23 cellular contexts compared by ENCODE assay signal in genomic region chr21:43369596-43370090, GRCh38. TPM values are rescaled to one million over a fixed set of nuclear protein-coding genes. Genes with fewer than 3 reads are reported as not detected.
DNase-seq lines count a peak whose midpoint lies in the region; ATAC-seq, FAIRE-seq and TF ChIP-seq lines count a peak whose summit lies in the region.
"Had no signal": no experiment of that assay in that cellular context is flagged by ENCODE, and none has a peak within 500 bp of the region (broad histone marks: within the 10 kb centered on the region; RNA-seq: fewer than 3 reads in every experiment).

No MANE protein-coding gene starts in this region.

- DNase-seq in astrocyte (ENCODE audit: low read depth) (no peak), keratinocyte (ENCODE audit: low read depth, low spot score) (no peak), type B pancreatic cell (ENCODE audit: extremely low spot score, unreplicated experiment) (no peak), T-helper 2 cell (no peak)
- no peak for DNase-seq in CD8-positive, alpha-beta T cell
- DNase-seq: activated CD4-positive, alpha-beta T cell treated with anti-CD3 and anti-CD28 coated beads, Interleukin-2, amount 50 U/mL, for 48 hours; activated CD4-positive, CD25-positive, alpha-beta regulatory T cell; activated CD8-positive, alpha-beta memory T cell treated with anti-CD3 and anti-CD28 coated beads, Interleukin-2, amount 50 U/mL, for 4 hours; aorta; CD8-positive, alpha-beta memory T cell; DMS153; H7; NCI-H524 treated with DMSO at 0.1 percent for 48 hours; stimulated activated CD4-positive, alpha-beta T cell treated with anti-CD3 and anti-CD28 coated beads, Interleukin-4, amount 100 ng/mL, for 1 hour; stimulated activated naive CD4-positive, alpha-beta T cell had no signal

- H3K27me3 Mint-ChIP-seq in IgD-negative memory B cell (peaks cover 3% of the 10 kb centered on the region), astrocyte (ENCODE audit: low read depth, unreplicated experiment) (peaks cover 45% of the 10 kb centered on the region), type B pancreatic cell (no peaks in the 10 kb centered on the region)
- no peaks in the 10 kb centered on the region for H3K27me3 Mint-ChIP-seq in CD8-positive, alpha-beta T cell (ENCODE audit: low read depth)
- H3K27me3 Mint-ChIP-seq: activated naive CD4-positive, alpha-beta T cell treated with anti-CD3 and anti-CD28 coated beads, Interleukin-2, amount 50 U/mL, for 24 hours had no signal

- POLR2A ChIA-PET in CD8-positive, alpha-beta T cell (lab: Charles Lee) = no interaction called here

- TF ChIP-seq CTCF in astrocyte (IDR thresholded peaks at IDR 0.05; ENCODE audit: insufficient read depth, low read depth, low read length) = no peak
- no peak for TF ChIP-seq CTCF in keratinocyte (optimal IDR thresholded peaks at IDR 0.05 in 1 of 3, IDR thresholded peaks at IDR 0.05 in 1 of 3, conservative IDR thresholded peaks at IDR 0.05 in 1 of 3; ENCODE audit: extremely low read depth in 1 of 3, insufficient read depth in 2 of 3, low read length in 3 of 3)
- TF ChIP-seq CTCF in type B pancreatic cell (conservative IDR thresholded peaks at IDR 0.05) = no peak
- no peak for TF ChIP-seq CTCF in CD8-positive, alpha-beta T cell (IDR thresholded peaks at IDR 0.05)

- no peaks in the 10 kb centered on the region for H3K9me1 ChIP-seq in keratinocyte (ENCODE audit: control insufficient read depth, extremely low read depth, insufficient read depth, low read length)

- H3K27me3 ChIP-seq in astrocyte (ENCODE audit: insufficient read depth, low read length) (peaks cover 3% of the 10 kb centered on the region), keratinocyte (ENCODE audit: control insufficient read depth, extremely low read depth, insufficient read depth, low read length) (no peaks in the 10 kb centered on the region)
- H3K27me3 ChIP-seq in CD8-positive, alpha-beta T cell (ENCODE audit: insufficient read depth, low read length) = no peaks in the 10 kb centered on the region
- H3K27me3 ChIP-seq: heart right ventricle had no signal

- intact Hi-C loops in CD8-positive, alpha-beta T cell (cut with DNase I, micrococcal nuclease) = loop anchor here in 1 of 2 experiments (10.0 kb wide), 1 partner anchor 395 kb away; the partner anchor contains the start of gene PKNOX1

- FAIRE-seq in astrocyte (lab: Jason Lieb, UNC) = no peak
- FAIRE-seq in keratinocyte (lab: Jason Lieb, UNC) = no peak
- FAIRE-seq: endothelial cell of umbilical vein, G401.6 had no signal

- H3K27ac ChIP-seq in astrocyte (ENCODE audit: low read depth, low read length) = no peak overlapping the region
- no peak overlapping the region for H3K27ac ChIP-seq in keratinocyte (ENCODE audit: control insufficient read depth, insufficient read depth, low read length)
- H3K27ac ChIP-seq in CD8-positive, alpha-beta T cell (ENCODE audit: low read depth, low read length) = no peak overlapping the region
- H3K27ac ChIP-seq: heart right ventricle had no signal

- H3K9me3 ChIP-seq in astrocyte (ENCODE audit: insufficient read depth, low read depth, low read length) (no peaks in the 10 kb centered on the region), keratinocyte (ENCODE audit: control insufficient read depth, low read depth, low read length) (no peaks in the 10 kb centered on the region)
- no peaks in the 10 kb centered on the region for H3K9me3 ChIP-seq in CD8-positive, alpha-beta T cell (ENCODE audit: low read length)
- H3K9me3 ChIP-seq: heart right ventricle had no signal

- H3K36me3 ChIP-seq in astrocyte (ENCODE audit: insufficient read depth, low read length) (no peaks in the 10 kb centered on the region), keratinocyte (ENCODE audit: control insufficient read depth in 2 of 2, extremely low read depth in 1 of 2, insufficient read depth in 2 of 2, low read length in 2 of 2) (no peaks in the 10 kb centered on the region)
- H3K36me3 ChIP-seq in CD8-positive, alpha-beta T cell (ENCODE audit: insufficient read depth, low read length) = no peaks in the 10 kb centered on the region
- H3K36me3 ChIP-seq: heart right ventricle had no signal

- H3K36me3 Mint-ChIP-seq in IgD-negative memory B cell = no peaks in the 10 kb centered on the region
- no peaks in the 10 kb centered on the region for H3K36me3 Mint-ChIP-seq in astrocyte (ENCODE audit: low read depth, unreplicated experiment)
- no peaks in the 10 kb centered on the region for H3K36me3 Mint-ChIP-seq in type B pancreatic cell
- no peaks in the 10 kb centered on the region for H3K36me3 Mint-ChIP-seq in CD8-positive, alpha-beta T cell
- H3K36me3 Mint-ChIP-seq: activated naive CD4-positive, alpha-beta T cell treated with anti-CD3 and anti-CD28 coated beads, Interleukin-2, amount 50 U/mL, for 24 hours; CD8-positive, alpha-beta memory T cell had no signal

- H3K4me1 ChIP-seq in astrocyte (ENCODE audit: insufficient read depth, low read length) (peaks cover 11% of the 10 kb centered on the region), keratinocyte (ENCODE audit: control insufficient read depth, extremely low read depth, insufficient read depth, low read length) (peaks cover 37% of the 10 kb centered on the region)
- H3K4me1 ChIP-seq in CD8-positive, alpha-beta T cell (ENCODE audit: insufficient read depth, low read length) = no peaks in the 10 kb centered on the region

- H3K4me1 Mint-ChIP-seq in IgD-negative memory B cell (peaks cover 17 to 31% (median 24%) of the 10 kb centered on the region in 3 donors), astrocyte (ENCODE audit: low read depth, unreplicated experiment) (peaks cover 10% of the 10 kb centered on the region), type B pancreatic cell (ENCODE audit: unreplicated experiment) (peaks cover 27% of the 10 kb centered on the region)
- H3K4me1 Mint-ChIP-seq in CD8-positive, alpha-beta T cell (ENCODE audit: low read depth) = no peaks in the 10 kb centered on the region
- H3K4me1 Mint-ChIP-seq: activated naive CD4-positive, alpha-beta T cell treated with anti-CD3 and anti-CD28 coated beads, Interleukin-2, amount 50 U/mL, for 24 hours; central memory CD8-positive, alpha-beta T cell had no signal

- H3K4me3 ChIP-seq in astrocyte (ENCODE audit: insufficient read depth, low read depth, low read length) (no peak overlapping the region), keratinocyte (ENCODE audit: control insufficient read depth in 2 of 3, extremely low read depth in 1 of 3, insufficient read depth in 2 of 3, low read depth in 1 of 3, low read length in 3 of 3) (no peak overlapping the region)
- H3K4me3 ChIP-seq in CD8-positive, alpha-beta T cell (ENCODE audit: low read depth, low read length) = no peak overlapping the region
- H3K4me3 ChIP-seq: heart right ventricle had no signal

- H3K27ac Mint-ChIP-seq in IgD-negative memory B cell (peak overlapping the region; percentile 88 to 93 (median 92)), astrocyte (ENCODE audit: unreplicated experiment) (no peak overlapping the region), type B pancreatic cell (no peak overlapping the region)
- H3K27ac Mint-ChIP-seq in CD8-positive, alpha-beta T cell = no peak overlapping the region
- H3K27ac Mint-ChIP-seq: activated naive CD4-positive, alpha-beta T cell treated with anti-CD3 and anti-CD28 coated beads, Interleukin-2, amount 50 U/mL, for 24 hours; activated T-helper 17 cell treated with anti-CD3 and anti-CD28 coated beads, Interleukin-2, amount 50 U/mL, for 72 hours had no signal

- H3K79me2 ChIP-seq in astrocyte (ENCODE audit: insufficient read depth, low read length) (no peaks in the 10 kb centered on the region), keratinocyte (ENCODE audit: control insufficient read depth, insufficient read depth, low read length) (no peaks in the 10 kb centered on the region)

- ATAC-seq in GM18519 (IDR thresholded peaks at IDR 0.05; ENCODE audit: low FRiP score, unreplicated experiment) = no peak
- ATAC-seq in CD8-positive, alpha-beta T cell = no peak
- ATAC-seq: heart right ventricle had no signal

- no peak overlapping the region for H2AFZ ChIP-seq in astrocyte (ENCODE audit: low read depth, low read length)
- no peak overlapping the region for H2AFZ ChIP-seq in keratinocyte (ENCODE audit: control insufficient read depth, low read length)

- H3K4me3 Mint-ChIP-seq in IgD-negative memory B cell (peak overlapping the region in 2 of 4 donors; percentile 69 to 73), astrocyte (ENCODE audit: unreplicated experiment) (no peak overlapping the region), type B pancreatic cell (peak overlapping the region; percentile 34)
- H3K4me3 Mint-ChIP-seq in CD8-positive, alpha-beta T cell = no peak overlapping the region
- H3K4me3 Mint-ChIP-seq: activated naive CD4-positive, alpha-beta T cell treated with anti-CD3 and anti-CD28 coated beads, Interleukin-2, amount 50 U/mL, for 24 hours; activated T-helper 17 cell treated with anti-CD3 and anti-CD28 coated beads, Interleukin-2, amount 50 U/mL, for 72 hours; CD8-positive, alpha-beta memory T cell; central memory CD8-positive, alpha-beta T cell had no signal

- H3K9me3 Mint-ChIP-seq in IgD-negative memory B cell (no peaks in the 10 kb centered on the region), astrocyte (ENCODE audit: unreplicated experiment) (no peaks in the 10 kb centered on the region), type B pancreatic cell (no peaks in the 10 kb centered on the region)
- H3K9me3 Mint-ChIP-seq in CD8-positive, alpha-beta T cell = no peaks in the 10 kb centered on the region
- H3K9me3 Mint-ChIP-seq: activated naive CD4-positive, alpha-beta T cell treated with anti-CD3 and anti-CD28 coated beads, Interleukin-2, amount 50 U/mL, for 24 hours; activated T-helper 17 cell treated with anti-CD3 and anti-CD28 coated beads, Interleukin-2, amount 50 U/mL, for 72 hours; CD8-positive, alpha-beta memory T cell; central memory CD8-positive, alpha-beta T cell had no signal

- dilution Hi-C loops in keratinocyte (cut with MboI; ENCODE audit: extremely low pct_ligation_motif_present, low sequenced_read_pairs) = no loop called here

- CTCF ChIA-PET in CD8-positive, alpha-beta T cell (lab: Charles Lee) = no interaction called here

- H4K20me1 ChIP-seq in astrocyte (ENCODE audit: insufficient read depth, low read length) = no peaks in the 10 kb centered on the region
- no peaks in the 10 kb centered on the region for H4K20me1 ChIP-seq in keratinocyte (ENCODE audit: control insufficient read depth, extremely low read depth, insufficient read depth, low read length)

- peak overlapping the region; percentile 62 for H3K4me2 ChIP-seq in astrocyte (ENCODE audit: low read length)
- peak overlapping the region; percentile 66 for H3K4me2 ChIP-seq in keratinocyte (ENCODE audit: control insufficient read depth, extremely low read depth, insufficient read depth, low read depth, low read length)

- H3K9ac ChIP-seq in astrocyte (ENCODE audit: low read length) = no peak overlapping the region
- peak overlapping the region; percentile 51 for H3K9ac ChIP-seq in keratinocyte (ENCODE audit: control insufficient read depth, extremely low read depth, insufficient read depth, low read length)

RNA-seq across cellular contexts. Expression of gene SIK1, which starts 57.3 kb away (rescaled TPM):
- 2.5 TPM for polyA plus RNA-seq in IgD-negative memory B cell
- total RNA-seq in astrocyte = 58.7 and 68.0 TPM in 2 replicates
- polyA plus RNA-seq in keratinocyte = 24.6 to 49.6 TPM (median 25.5 TPM) in 3 replicates
- polyA plus RNA-seq in keratinocyte (2011; ENCODE audit: low read depth) = 94.3 TPM
- polyA plus RNA-seq in keratinocyte (2011; cell fraction: cytosol; rRNA removed) = 13.1 and 26.6 TPM in 2 replicates
- 122 and 124 TPM in 2 replicates for polyA plus RNA-seq in keratinocyte (2011; cell fraction: nucleus; rRNA removed)
- polyA plus RNA-seq in keratinocyte (2012; ENCODE audit: low replicate concordance) = 15.0 and 20.4 TPM in 2 replicates
- polyA minus RNA-seq in keratinocyte = 19.9 to 37.9 TPM (median 25.2 TPM) in 3 replicates
- polyA minus RNA-seq in keratinocyte (2011; cell fraction: cytosol; rRNA and poly(A)+ RNA removed) = 59.5 TPM
- polyA minus RNA-seq in keratinocyte (2011; cell fraction: nucleus; rRNA and poly(A)+ RNA removed) = 43.2 and 64.8 TPM in 2 replicates
- total RNA-seq in type B pancreatic cell (ENCODE audit: low replicate concordance) = 17.0 and 44.3 TPM in 2 replicates
- total RNA-seq in CD8-positive, alpha-beta T cell = 100 to 1,000 TPM; 716 to 734 TPM

Comparison
In these comparisons a context has a peak if more than half of its experiments do, and no peak if none do; other contexts are left out.
1. H3K27ac Mint-ChIP-seq: peak in IgD-negative memory B cell (3 of 3); none in astrocyte (single experiment), type B pancreatic cell (single experiment) and CD8-positive, alpha-beta T cell (single experiment).
2. RNA of gene SIK1, which starts 57.3 kb away (total RNA-seq): 716 to 734 TPM in CD8-positive, alpha-beta T cell; 58.7 to 68.0 TPM in astrocyte and 17.0 to 44.3 TPM in type B pancreatic cell; every median in the first group is over 10 times any median in the second.